26 cellular contexts compared by ENCODE assay signal in genomic region chr5:12669326-12669725, GRCh38.
"Had no signal": no experiment of that assay in that cellular context is flagged by ENCODE, and none has a peak within 500 bp of the region (broad histone marks: within the 10 kb centered on the region; RNA-seq: fewer than 3 reads in every experiment).

No MANE protein-coding gene starts in this region.

- H3K4me1 ChIP-seq: gastrocnemius medialis, parathyroid adenoma, right lobe of liver, tibial nerve, upper lobe of left lung had no signal

- H3K4me3 ChIP-seq: gastrocnemius medialis, lung, mucosa of descending colon, right lobe of liver, thoracic aorta, tibial nerve, upper lobe of left lung had no signal

- DNase-seq: cortex of kidney; foreskin fibroblast; gastrocnemius medialis; head of caudate nucleus; kidney; mucosa of descending colon; naive B cell; right lobe of liver; small intestine; stimulated activated CD4-positive, alpha-beta T cell treated with anti-CD3 and anti-CD28 coated beads, Interleukin-15, amount 100 ng/mL, for 24 hours; stimulated activated CD4-positive, alpha-beta T cell treated with anti-CD3 and anti-CD28 coated beads, Interleukin-2, amount 100 ng/mL, for 48 hours; stimulated activated naive B cell treated with anti-CD40 and anti-IgM and Interleukin-4, amounts not matched to agents 10 μg/mL and 1 μg/mL and 100 μg/mL, for 72 hours; upper lobe of left lung had no signal

- H3K27me3 Mint-ChIP-seq: memory B cell; naive B cell; natural killer cell treated with Interleukin-12 subunit alpha and Interleukin-12 subunit beta and Interleukin-15 and Interleukin-18, amount 100 ng/mL, for 72 hours; stimulated activated naive B cell treated with anti-CD40 and anti-IgM and Interleukin-4, amounts not matched to agents 10 μg/mL and 1 μg/mL and 100 μg/mL, for 72 hours; stimulated activated naive CD8-positive, alpha-beta T cell treated with anti-CD3 and anti-CD28 coated beads, Interleukin-15, Interleukin-2, amounts not matched to agents 100 ng/mL and 50 ng/mL, for 24 hours had no signal

- H3K9me3 Mint-ChIP-seq: mesothelial cell of epicardium had no signal

- H3K9me3 ChIP-seq: gastrocnemius medialis, right lobe of liver, thoracic aorta, tibial nerve, upper lobe of left lung had no signal

- H3K27ac Mint-ChIP-seq: memory B cell; mesothelial cell of epicardium; naive B cell; natural killer cell treated with Interleukin-12 subunit alpha and Interleukin-12 subunit beta and Interleukin-15 and Interleukin-18, amount 100 ng/mL, for 72 hours; progenitor cell of endocrine pancreas; stimulated activated naive B cell treated with anti-CD40 and anti-IgM and Interleukin-4, amounts not matched to agents 10 μg/mL and 1 μg/mL and 100 μg/mL, for 72 hours; stimulated activated naive CD8-positive, alpha-beta T cell treated with anti-CD3 and anti-CD28 coated beads, Interleukin-15, Interleukin-2, amounts not matched to agents 100 ng/mL and 50 ng/mL, for 24 hours had no signal

- H3K36me3 ChIP-seq: gastrocnemius medialis, right lobe of liver, thoracic aorta, tibial nerve, upper lobe of left lung had no signal

- H3K27me3 ChIP-seq: gastrocnemius medialis, right lobe of liver, tibial nerve, upper lobe of left lung had no signal

- H3K36me3 Mint-ChIP-seq: memory B cell; mesothelial cell of epicardium; naive B cell; natural killer cell treated with Interleukin-12 subunit alpha and Interleukin-12 subunit beta and Interleukin-15 and Interleukin-18, amount 100 ng/mL, for 72 hours; stimulated activated naive B cell treated with anti-CD40 and anti-IgM and Interleukin-4, amounts not matched to agents 10 μg/mL and 1 μg/mL and 100 μg/mL, for 72 hours had no signal

- H3K9ac ChIP-seq: parathyroid adenoma had no signal

- H3K4me1 Mint-ChIP-seq: memory B cell; mesothelial cell of epicardium; naive B cell; neural crest cell; stimulated activated naive B cell treated with anti-CD40 and anti-IgM and Interleukin-4, amounts not matched to agents 10 μg/mL and 1 μg/mL and 100 μg/mL, for 72 hours had no signal

- ATAC-seq: esophagus mucosa; gastrocnemius medialis; left lobe of liver; mucosa of descending colon; natural killer cell treated with Interleukin-12 subunit alpha and Interleukin-12 subunit beta and Interleukin-15 and Interleukin-18, amount 100 ng/mL, for 72 hours; right lobe of liver; stimulated activated naive B cell treated with anti-CD40 and anti-IgM and Interleukin-4, amounts not matched to agents 10 μg/mL and 1 μg/mL and 100 μg/mL, for 72 hours had no signal

- H3K27ac ChIP-seq: epithelial cell of prostate, gastrocnemius medialis, parathyroid adenoma, right lobe of liver, thoracic aorta, tibial nerve, upper lobe of left lung had no signal

- H3K4me3 Mint-ChIP-seq: memory B cell; mesothelial cell of epicardium; naive B cell; natural killer cell treated with Interleukin-12 subunit alpha and Interleukin-12 subunit beta and Interleukin-15 and Interleukin-18, amount 100 ng/mL, for 72 hours; neural crest cell; stimulated activated naive B cell treated with anti-CD40 and anti-IgM and Interleukin-4, amounts not matched to agents 10 μg/mL and 1 μg/mL and 100 μg/mL, for 72 hours; stimulated activated naive CD8-positive, alpha-beta T cell treated with anti-CD3 and anti-CD28 coated beads, Interleukin-15, Interleukin-2, amounts not matched to agents 100 ng/mL and 50 ng/mL, for 24 hours had no signal
